ENCODE assay signal across 21 cellular contexts in genomic region chr22:49954991-49955580, GRCh38. TPM values are rescaled to one million over a fixed set of nuclear protein-coding genes. Genes with fewer than 3 reads are reported as not detected.
DNase-seq lines count a peak whose midpoint lies in the region; ATAC-seq and TF ChIP-seq lines count a peak whose summit lies in the region.
"Had no signal": no experiment of that assay in that cellular context is flagged by ENCODE, and none has a peak within 500 bp of the region (broad histone marks: within the 10 kb centered on the region; RNA-seq: fewer than 3 reads in every experiment).

No MANE protein-coding gene starts in this region.

- intact Hi-C loops in heart right ventricle (cut with DNase I) = no loop called here
- intact Hi-C loops in stomach (cut with DNase I; ENCODE audit: low total_unique reads) = no loop called here

- H3K4me3 Mint-ChIP-seq in IgD-negative memory B cell = no peak overlapping the region
- H3K4me3 Mint-ChIP-seq: activated CD8-positive, alpha-beta T cell treated with anti-CD3 and anti-CD28 coated beads, Interleukin-2, amount 10 ng/mL, durations not matched to agents 7 days and 5 days; activated naive CD8-positive, alpha-beta T cell treated with anti-CD3 and anti-CD28 coated beads, Interleukin-2, amount 10 ng/mL, durations not matched to agents 7 days and 5 days; stimulated activated effector memory CD8-positive, alpha-beta T cell treated with anti-CD3 and anti-CD28 coated beads, Interleukin-12 subunit alpha, Interleukin-12 subunit beta, amount 100 ng/mL, for 72 hours; T-helper 2 cell treated with Interferon-gamma antibody and Interleukin-4, amounts not matched to agents 5 μg/mL and 100 μg/mL, for 36 hours; WTC11 had no signal

- TF ChIP-seq CTCF in heart right ventricle (IDR thresholded peaks at IDR 0.05) (no peak), stomach (IDR thresholded peaks at IDR 0.05) (no peak)

- H3K27ac ChIP-seq in heart right ventricle = peak overlapping the region in 9 of 10 donors; percentile 53 to 93 (median 87)
- peak overlapping the region; percentile 94 to 98 (median 98) for H3K27ac ChIP-seq in stomach
- H3K27ac ChIP-seq: foreskin keratinocyte had no signal

- H3K36me3 ChIP-seq in heart right ventricle = no peaks in the 10 kb centered on the region
- no peaks in the 10 kb centered on the region for H3K36me3 ChIP-seq in stomach
- H3K36me3 ChIP-seq: BE2C, HAP-1 had no signal

- H3K27me3 ChIP-seq in heart right ventricle = no peaks in the 10 kb centered on the region
- H3K27me3 ChIP-seq in stomach = no peaks in the 10 kb centered on the region
- H3K27me3 ChIP-seq: BE2C, foreskin keratinocyte had no signal

- no peak for TF ChIP-seq POLR2A in stomach (IDR thresholded peaks at IDR 0.05)

- H3K27ac Mint-ChIP-seq in IgD-negative memory B cell = peak overlapping the region in 2 of 3 donors; percentile 18 to 46
- H3K27ac Mint-ChIP-seq: activated CD8-positive, alpha-beta T cell treated with anti-CD3 and anti-CD28 coated beads, Interleukin-2, amount 10 ng/mL, durations not matched to agents 7 days and 5 days; activated naive CD8-positive, alpha-beta T cell treated with anti-CD3 and anti-CD28 coated beads, Interleukin-2, amount 10 ng/mL, durations not matched to agents 7 days and 5 days; stimulated activated effector memory CD8-positive, alpha-beta T cell treated with anti-CD3 and anti-CD28 coated beads, Interleukin-12 subunit alpha, Interleukin-12 subunit beta, amount 100 ng/mL, for 72 hours; T-helper 2 cell treated with Interferon-gamma antibody and Interleukin-4, amounts not matched to agents 5 μg/mL and 100 μg/mL, for 36 hours; WTC11 had no signal

- DNase-seq in heart right ventricle (peak in 1 of 2 donors; percentile 30), myocyte (ENCODE audit: low read depth) (peak; percentile 25), stomach (no peak), mesenteric fat pad (ENCODE audit: low spot score) (no peak)
- no peak for DNase-seq in stimulated activated naive CD4-positive, alpha-beta T cell treated with Interleukin-2 at 50 U/mL for 16 hours (lab: John Stamatoyannopoulos, UW)
- DNase-seq: activated CD8-positive, alpha-beta T cell treated with anti-CD3 and anti-CD28 coated beads, Interleukin-2, amount 10 ng/mL, durations not matched to agents 7 days and 5 days; activated naive CD8-positive, alpha-beta T cell treated with anti-CD3 and anti-CD28 coated beads, Interleukin-2, amount 10 ng/mL, durations not matched to agents 7 days and 5 days; BE2C; dermis blood vessel endothelial cell; foreskin keratinocyte; GDM1; Karpas-422; NCI-H1105 treated with DMSO at 0.1 percent for 48 hours; NCI-H526; PC-3 had no signal

- peak in 4 of 8 donors; percentile 0 to 9 (median 6) for ATAC-seq in heart right ventricle
- ATAC-seq in GM21576 (IDR thresholded peaks at IDR 0.05; ENCODE audit: unreplicated experiment) = no peak
- ATAC-seq: activated CD8-positive, alpha-beta T cell treated with anti-CD3 and anti-CD28 coated beads, Interleukin-2, amount 10 ng/mL, durations not matched to agents 7 days and 5 days; foreskin keratinocyte; PC-3; stimulated activated effector memory CD8-positive, alpha-beta T cell treated with anti-CD3 and anti-CD28 coated beads, Interleukin-12 subunit alpha, Interleukin-12 subunit beta, amount 100 ng/mL, for 72 hours; WTC11 had no signal

- WGBS in heart right ventricle, 2 donors = 63 to 66% methylated on average over 15 of the region's 15 CpGs
- 53 to 71% (median 62%) methylated on average over 12 to 15 of the region's 15 CpGs for WGBS in stomach, 5 donors

- peaks cover 31 to 61% (median 49%) of the 10 kb centered on the region in 9 donors for H3K4me1 ChIP-seq in heart right ventricle
- peaks cover 50 to 92% (median 81%) of the 10 kb centered on the region in 4 donors for H3K4me1 ChIP-seq in stomach

- H3K4me1 Mint-ChIP-seq in IgD-negative memory B cell = peaks cover 0 to 2% (median 0%) of the 10 kb centered on the region in 3 donors
- H3K4me1 Mint-ChIP-seq: WTC11 had no signal

- TF ChIP-seq EP300 in stomach (IDR thresholded peaks at IDR 0.05) = no peak

- no peaks in the 10 kb centered on the region for H3K36me3 Mint-ChIP-seq in IgD-negative memory B cell
- H3K36me3 Mint-ChIP-seq: activated naive CD8-positive, alpha-beta T cell treated with anti-CD3 and anti-CD28 coated beads, Interleukin-2, amount 10 ng/mL, durations not matched to agents 7 days and 5 days; stimulated activated effector memory CD8-positive, alpha-beta T cell treated with anti-CD3 and anti-CD28 coated beads, Interleukin-12 subunit alpha, Interleukin-12 subunit beta, amount 100 ng/mL, for 72 hours; WTC11 had no signal

- no peaks in the 10 kb centered on the region for H3K9me3 ChIP-seq in heart right ventricle
- no peaks in the 10 kb centered on the region for H3K9me3 ChIP-seq in stomach
- H3K9me3 ChIP-seq: BE2C, HAP-1 had no signal

- no peaks in the 10 kb centered on the region for H3K9me3 Mint-ChIP-seq in IgD-negative memory B cell
- H3K9me3 Mint-ChIP-seq: activated naive CD8-positive, alpha-beta T cell treated with anti-CD3 and anti-CD28 coated beads, Interleukin-2, amount 10 ng/mL, durations not matched to agents 7 days and 5 days; stimulated activated effector memory CD8-positive, alpha-beta T cell treated with anti-CD3 and anti-CD28 coated beads, Interleukin-12 subunit alpha, Interleukin-12 subunit beta, amount 100 ng/mL, for 72 hours; T-helper 2 cell treated with Interferon-gamma antibody and Interleukin-4, amounts not matched to agents 5 μg/mL and 100 μg/mL, for 36 hours; WTC11 had no signal

- H3K27me3 Mint-ChIP-seq in IgD-negative memory B cell = no peaks in the 10 kb centered on the region
- H3K27me3 Mint-ChIP-seq: activated naive CD8-positive, alpha-beta T cell treated with anti-CD3 and anti-CD28 coated beads, Interleukin-2, amount 10 ng/mL, durations not matched to agents 7 days and 5 days had no signal

- H3K4me3 ChIP-seq in heart right ventricle = no peak overlapping the region
- no peak overlapping the region for H3K4me3 ChIP-seq in stomach
- H3K4me3 ChIP-seq: HAP-1 had no signal

RNA-seq across cellular contexts. Expression of gene PIM3, which starts 5.5 kb away (rescaled TPM):
- polyA plus RNA-seq in IgD-negative memory B cell (47.1 TPM), heart right ventricle (10 to 100 TPM; 43.9 to 62.0 TPM), stomach (10 to 100 TPM; 75.6 to 87.6 (median 81.6) TPM)
- total RNA-seq in heart right ventricle (10 to 100 TPM; 27.4 to 81.6 (median 41.6) TPM), myocyte (41.4 and 42.4 TPM in 2 replicates), stomach (100 to 1,000 TPM in 3 of 5 donors, 10 to 100 TPM in 2; 51.9 to 802 (median 298) TPM), mesenteric fat pad (124 TPM)
- polyA plus RNA-seq in myocyte (2012) = 10.6 TPM

RNA-seq across cellular contexts. Expression of gene CRELD2, which starts 36.7 kb away (rescaled TPM):
- 29.7 TPM for polyA plus RNA-seq in IgD-negative memory B cell
- 10 to 100 TPM; 13.0 to 32.5 (median 19.2) TPM for total RNA-seq in heart right ventricle
- polyA plus RNA-seq in heart right ventricle = 10 to 100 TPM; 11.0 to 90.0 TPM
- total RNA-seq in myocyte = 63.0 and 120 TPM in 2 replicates
- polyA plus RNA-seq in myocyte (2012) = 75.8 TPM
- 10 to 100 TPM; 35.4 to 83.0 (median 81.1) TPM for total RNA-seq in stomach
- 10 to 100 TPM; 19.4 to 30.4 (median 29.0) TPM for polyA plus RNA-seq in stomach
- 36.5 TPM for total RNA-seq in mesenteric fat pad

RNA-seq across cellular contexts. Expression of gene ALG12, which starts 36.8 kb away (rescaled TPM):
- 13.4 TPM for polyA plus RNA-seq in IgD-negative memory B cell
- 10 to 100 TPM in 9 of 10 donors, 1 to 10 TPM in 1; 9.6 to 19.8 (median 16.0) TPM for total RNA-seq in heart right ventricle
- polyA plus RNA-seq in heart right ventricle = 10 to 100 TPM in 1 of 2 donors, 1 to 10 TPM in 1; 9.7 to 10.4 TPM
- 23.4 and 24.5 TPM in 2 replicates for total RNA-seq in myocyte
- 21.8 TPM for polyA plus RNA-seq in myocyte (2012)
- 10 to 100 TPM in 2 of 5 donors, 1 to 10 TPM in 3; 2.3 to 30.7 (median 9.4) TPM for total RNA-seq in stomach
- 1 to 10 TPM; 3.8 to 9.2 (median 8.8) TPM for polyA plus RNA-seq in stomach
- 12.5 TPM for total RNA-seq in mesenteric fat pad

RNA-seq across cellular contexts. Expression of gene IL17REL, which starts 57.5 kb away (rescaled TPM):
- not detected for polyA plus RNA-seq in IgD-negative memory B cell
- total RNA-seq in heart right ventricle = under 1 TPM in 1 of 10 donors, not detected in 9; 0.11 TPM
- polyA plus RNA-seq in heart right ventricle = not detected
- not detected in 2 replicates for total RNA-seq in myocyte
- not detected for polyA plus RNA-seq in myocyte (2012)
- total RNA-seq in stomach = 1 to 10 TPM in 1 of 5 donors, under 1 TPM in 2, not detected in 2; 0.87 to 1.2 (median 0.92) TPM
- polyA plus RNA-seq in stomach = under 1 TPM in 1 of 3 donors, not detected in 2; 0.03 TPM
- total RNA-seq in mesenteric fat pad = not detected
- total RNA-seq: activated CD8-positive, alpha-beta T cell treated with anti-CD3 and anti-CD28 coated beads, Interleukin-2, amount 10 ng/mL, durations not matched to agents 7 days and 5 days; activated naive CD8-positive, alpha-beta T cell treated with anti-CD3 and anti-CD28 coated beads, Interleukin-2, amount 10 ng/mL, durations not matched to agents 7 days and 5 days; foreskin keratinocyte had no signal
- polyA plus RNA-seq: foreskin keratinocyte had no signal
